28 cellular contexts compared by ENCODE assay signal in the genomic region with DNA sequence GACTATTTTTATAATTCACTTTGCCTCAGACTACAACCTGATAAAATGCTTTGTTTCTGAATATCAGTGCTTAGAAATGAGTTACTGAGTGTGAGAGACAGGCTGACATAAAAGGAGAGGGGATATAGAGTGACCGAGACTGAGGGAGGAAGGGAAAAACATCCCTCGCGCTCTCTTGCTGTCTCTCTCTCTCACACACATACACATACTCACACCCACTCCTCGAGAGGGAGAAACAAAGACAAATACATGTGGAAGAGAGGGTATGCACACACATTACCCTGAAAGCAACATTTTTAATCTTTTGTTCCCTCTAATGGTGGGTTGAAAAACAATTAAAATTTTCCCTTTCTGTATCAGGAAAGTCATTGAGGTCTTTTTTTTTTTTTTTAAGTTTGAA. TPM values are rescaled to one million over a fixed set of nuclear protein-coding genes. Genes with fewer than 3 reads are reported as not detected.
DNase-seq lines count a peak whose midpoint lies in the region; FAIRE-seq and TF ChIP-seq lines count a peak whose summit lies in the region.
"Had no signal": no experiment of that assay in that cellular context is flagged by ENCODE, and none has a peak within 500 bp of the region (broad histone marks: within the 10 kb centered on the region; RNA-seq: fewer than 3 reads in every experiment).

No MANE protein-coding gene starts in this region.

- no peaks in the 10 kb centered on the region for H3K27me3 ChIP-seq in MG63
- H3K27me3 ChIP-seq: testis had no signal

- H3K9me3 Mint-ChIP-seq in chondrocyte (ENCODE audit: low read depth), result peaks cover 6% of the 10 kb centered on the region
- H3K9me3 Mint-ChIP-seq: activated T-helper 17 cell treated with anti-CD3 and anti-CD28 coated beads, Interleukin-2, amount 50 U/mL, for 72 hours had no signal

- H3K4me3 Mint-ChIP-seq in chondrocyte (ENCODE audit: unreplicated experiment), result peak overlapping the region; percentile 47
- H3K4me3 Mint-ChIP-seq: activated naive CD8-positive, alpha-beta T cell; activated T-helper 17 cell treated with anti-CD3 and anti-CD28 coated beads, Interleukin-2, amount 50 U/mL, for 72 hours; CD4-positive, alpha-beta T cell; dendritic cell treated with granulocyte-macrophage colony-stimulating factor and Interleukin-4, amounts not matched to agents 40 ng/mL and 50 ng/mL, for 4 days; neural crest cell; stimulated activated naive B cell treated with anti-CD40 and anti-IgM and Interleukin-4, amounts not matched to agents 10 μg/mL and 1 μg/mL and 100 μg/mL, for 72 hours had no signal

- WGBS in mesodermal cell (ENCODE audit: insufficient coverage in 2 of 2), 2 experiments, result no CpG with 5 or more reads among the region's 4 CpGs

- peak overlapping the region; percentile 19 for H3K27ac ChIP-seq in mesodermal cell (ENCODE audit: low read depth, low read length, severe bottlenecking)
- H3K27ac ChIP-seq: PC-9, testis had no signal

- TF ChIP-seq POLR2A in GM12892 (IDR thresholded peaks at IDR 0.05; ENCODE audit: low read depth, low read length), result no peak

- H3K4me3 ChIP-seq in mesodermal cell (ENCODE audit: extremely low read depth, insufficient read depth, low read length, poor library complexity, severe bottlenecking) (no peak overlapping the region), MG63 (no peak overlapping the region)
- H3K4me3 ChIP-seq: PC-9, testis had no signal

- H3K27me3 Mint-ChIP-seq in chondrocyte (ENCODE audit: low read depth), result no peaks in the 10 kb centered on the region
- H3K27me3 Mint-ChIP-seq: activated naive CD8-positive, alpha-beta T cell; activated T-helper 17 cell treated with anti-CD3 and anti-CD28 coated beads, Interleukin-2, amount 50 U/mL, for 72 hours; CD4-positive, alpha-beta T cell; dendritic cell treated with granulocyte-macrophage colony-stimulating factor and Interleukin-4, amounts not matched to agents 40 ng/mL and 50 ng/mL, for 4 days; progenitor cell of endocrine pancreas; stimulated activated naive B cell treated with anti-CD40 and anti-IgM and Interleukin-4, amounts not matched to agents 10 μg/mL and 1 μg/mL and 100 μg/mL, for 72 hours had no signal

- H3K36me3 ChIP-seq in mesodermal cell (ENCODE audit: control insufficient read depth, insufficient read depth, low read length) (no peaks in the 10 kb centered on the region), MG63 (no peaks in the 10 kb centered on the region; the same call in 1 of the 2 replicates)

- peaks cover 25% of the 10 kb centered on the region for H3K4me1 ChIP-seq in mesodermal cell (ENCODE audit: control insufficient read depth, insufficient read depth, low read length, poor library complexity, severe bottlenecking)

- H3K4me1 Mint-ChIP-seq in chondrocyte (ENCODE audit: low read depth), result peaks cover 80% of the 10 kb centered on the region

- peak; percentile 33 for TF ChIP-seq CTCF in chondrocyte (IDR thresholded peaks at IDR 0.05)

- no peak for FAIRE-seq in GM12892 (lab: Jason Lieb, UNC)
- FAIRE-seq: GM12891, H1, TTC549 had no signal

- H3K9me3 ChIP-seq in mesodermal cell (ENCODE audit: control insufficient read depth, low read length) (no peaks in the 10 kb centered on the region), MG63 (peaks cover under 1% of the 10 kb centered on the region; the same call in 1 of the 2 replicates)
- H3K9me3 ChIP-seq: testis had no signal

- peak; percentile 77 for DNase-seq in DMS53 (lab: John Stamatoyannopoulos, UW)
- peak; percentile 5 for DNase-seq in NCI-H2029 (lab: John Stamatoyannopoulos, UW)
- no peak for DNase-seq in chondrocyte (ENCODE audit: low spot score)
- no peak for DNase-seq in putamen (ENCODE audit: low spot score)
- no peak for DNase-seq in MG63
- no peak for DNase-seq in GM12892 (ENCODE audit: insufficient read length)
- DNase-seq: activated CD4-positive, alpha-beta T cell treated with anti-CD3 and anti-CD28 coated beads for 48 hours; CD4-positive, alpha-beta T cell; foreskin melanocyte; Karpas-422; midbrain; NCI-H1048; NCI-H2107; NCI-H82; PC-9; SIG-M5; stimulated activated CD4-positive, alpha-beta T cell treated with anti-CD3 and anti-CD28 coated beads, Interleukin-1b, Interleukin-23, amount 100 ng/mL, for 48 hours; stimulated activated naive B cell treated with anti-CD40 and anti-IgM and Interleukin-4, amounts not matched to agents 10 μg/mL and 1 μg/mL and 100 μg/mL, for 72 hours; testis had no signal

- peak overlapping the region; percentile 93 for H3K27ac Mint-ChIP-seq in chondrocyte (ENCODE audit: unreplicated experiment)
- H3K27ac Mint-ChIP-seq: activated naive CD8-positive, alpha-beta T cell; activated T-helper 17 cell treated with anti-CD3 and anti-CD28 coated beads, Interleukin-2, amount 50 U/mL, for 72 hours; CD4-positive, alpha-beta T cell; dendritic cell treated with granulocyte-macrophage colony-stimulating factor and Interleukin-4, amounts not matched to agents 40 ng/mL and 50 ng/mL, for 4 days; progenitor cell of endocrine pancreas; stimulated activated naive B cell treated with anti-CD40 and anti-IgM and Interleukin-4, amounts not matched to agents 10 μg/mL and 1 μg/mL and 100 μg/mL, for 72 hours had no signal

- H3K36me3 Mint-ChIP-seq in chondrocyte (ENCODE audit: low read depth), result no peaks in the 10 kb centered on the region

RNA-seq across cellular contexts. Expression of a gene that starts 45.2 kb away (rescaled TPM):
- 45.1 to 52.7 TPM (median 46.9 TPM) in 3 replicates for total RNA-seq in chondrocyte
- polyA plus RNA-seq in mesodermal cell (2013, experiment 1 of 2), result 22.0 TPM
- 22.2 TPM for polyA plus RNA-seq in mesodermal cell (2013, experiment 2 of 2)
- 23.0 and 24.8 TPM in 2 replicates for total RNA-seq in MG63 (2014; rRNA removed; shearing (Covaris generic); ENCODE audit: low replicate concordance)
- polyA plus RNA-seq in GM12892 (2012; ENCODE audit: missing spikeins), result 3.5 TPM

Comparison
In these comparisons a context has a peak if more than half of its experiments do, and no peak if none do; other contexts are left out.
1. DNase-seq: peak in DMS53 (single experiment) and NCI-H2029 (single experiment); none in chondrocyte (single experiment), putamen (single experiment), MG63 (single experiment) and GM12892 (single experiment).